Comparison of ENCODE assay signal across 1 cellular context in genomic region chr4:139171878-139172691, GRCh38.
TF ChIP-seq lines count a peak whose summit lies in the region.

No MANE protein-coding gene starts in this region.

TF ChIP-seq in GM23338, 12 proteins besides CTCF, POLR2A, EP300 and RAD21 (continued from another document):
- TF ChIP-seq ZNF462 (CRISPR knock-in tag; IDR thresholded peaks at IDR 0.05) = no peak
- no peak for TF ChIP-seq REST (IDR thresholded peaks at IDR 0.05; ENCODE audit: unreplicated experiment)
- no peak for TF ChIP-seq CREB1 (CRISPR knock-in tag; IDR thresholded peaks at IDR 0.05; ENCODE audit: low read depth)
- TF ChIP-seq EZH2 (IDR thresholded peaks at IDR 0.05; ENCODE audit: low read depth, unreplicated experiment) = no peak
- no peak for TF ChIP-seq STAT1 (IDR thresholded peaks at IDR 0.05; ENCODE audit: unreplicated experiment)
- TF ChIP-seq ETS1 (IDR thresholded peaks at IDR 0.05) = no peak
- TF ChIP-seq EZH2phosphoT487 (IDR thresholded peaks at IDR 0.05; ENCODE audit: unreplicated experiment) = no peak
- TF ChIP-seq NANOG (IDR thresholded peaks at IDR 0.05; ENCODE audit: borderline replicate concordance) = no peak
- no peak for TF ChIP-seq POLR2AphosphoS5 (IDR thresholded peaks at IDR 0.05; ENCODE audit: low read depth)
- no peak for TF ChIP-seq ZNF331 (CRISPR knock-in tag; IDR thresholded peaks at IDR 0.05; ENCODE audit: low read depth)
